ENCODE assay signal across 2 cellular contexts in genomic region chr4:42390622-42391355, GRCh38.
TF ChIP-seq lines count a peak whose summit lies in the region.

No MANE protein-coding gene starts in this region.

TF ChIP-seq in GM23338, 12 proteins besides CTCF, POLR2A, EP300 and RAD21:
- TF ChIP-seq CREB1 (CRISPR knock-in tag; IDR thresholded peaks at IDR 0.05; ENCODE audit: low read depth) (no peak), JUNB (IDR thresholded peaks at IDR 0.05; ENCODE audit: unreplicated experiment) (no peak), EZH2 (IDR thresholded peaks at IDR 0.05; ENCODE audit: low read depth, unreplicated experiment) (no peak), ZNF114 (CRISPR knock-in tag; IDR thresholded peaks at IDR 0.05) (no peak), ETS1 (IDR thresholded peaks at IDR 0.05) (no peak), POLR2AphosphoS5 (IDR thresholded peaks at IDR 0.05; ENCODE audit: low read depth) (no peak)

TF ChIP-seq in WTC11, 78 proteins besides CTCF, POLR2A, EP300 and RAD21:
- TF ChIP-seq ZNF263 (CRISPR knock-in tag; IDR thresholded peaks at IDR 0.05; ENCODE audit: low read depth) (no peak), RELA (CRISPR knock-in tag; IDR thresholded peaks at IDR 0.05; ENCODE audit: borderline replicate concordance) (no peak), RORB (CRISPR knock-in tag; IDR thresholded peaks at IDR 0.05) (no peak), MAX (CRISPR knock-in tag; IDR thresholded peaks at IDR 0.05) (no peak), ZNF219 (CRISPR knock-in tag; IDR thresholded peaks at IDR 0.05; ENCODE audit: borderline replicate concordance) (no peak), ATF1 (CRISPR knock-in tag; IDR thresholded peaks at IDR 0.05) (no peak), JUN (CRISPR knock-in tag; IDR thresholded peaks at IDR 0.05) (no peak), AR (CRISPR knock-in tag; IDR thresholded peaks at IDR 0.05) (no peak), SMAD3 (CRISPR knock-in tag; IDR thresholded peaks at IDR 0.05; ENCODE audit: borderline replicate concordance) (no peak), GRHL2 (CRISPR knock-in tag; IDR thresholded peaks at IDR 0.05; ENCODE audit: insufficient replicate concordance, severe bottlenecking) (no peak), ATF2 (CRISPR knock-in tag; IDR thresholded peaks at IDR 0.05; ENCODE audit: borderline replicate concordance, low read depth) (no peak), SMAD4 (CRISPR knock-in tag; IDR thresholded peaks at IDR 0.05) (no peak)
- TF ChIP-seq, protein P1, sequence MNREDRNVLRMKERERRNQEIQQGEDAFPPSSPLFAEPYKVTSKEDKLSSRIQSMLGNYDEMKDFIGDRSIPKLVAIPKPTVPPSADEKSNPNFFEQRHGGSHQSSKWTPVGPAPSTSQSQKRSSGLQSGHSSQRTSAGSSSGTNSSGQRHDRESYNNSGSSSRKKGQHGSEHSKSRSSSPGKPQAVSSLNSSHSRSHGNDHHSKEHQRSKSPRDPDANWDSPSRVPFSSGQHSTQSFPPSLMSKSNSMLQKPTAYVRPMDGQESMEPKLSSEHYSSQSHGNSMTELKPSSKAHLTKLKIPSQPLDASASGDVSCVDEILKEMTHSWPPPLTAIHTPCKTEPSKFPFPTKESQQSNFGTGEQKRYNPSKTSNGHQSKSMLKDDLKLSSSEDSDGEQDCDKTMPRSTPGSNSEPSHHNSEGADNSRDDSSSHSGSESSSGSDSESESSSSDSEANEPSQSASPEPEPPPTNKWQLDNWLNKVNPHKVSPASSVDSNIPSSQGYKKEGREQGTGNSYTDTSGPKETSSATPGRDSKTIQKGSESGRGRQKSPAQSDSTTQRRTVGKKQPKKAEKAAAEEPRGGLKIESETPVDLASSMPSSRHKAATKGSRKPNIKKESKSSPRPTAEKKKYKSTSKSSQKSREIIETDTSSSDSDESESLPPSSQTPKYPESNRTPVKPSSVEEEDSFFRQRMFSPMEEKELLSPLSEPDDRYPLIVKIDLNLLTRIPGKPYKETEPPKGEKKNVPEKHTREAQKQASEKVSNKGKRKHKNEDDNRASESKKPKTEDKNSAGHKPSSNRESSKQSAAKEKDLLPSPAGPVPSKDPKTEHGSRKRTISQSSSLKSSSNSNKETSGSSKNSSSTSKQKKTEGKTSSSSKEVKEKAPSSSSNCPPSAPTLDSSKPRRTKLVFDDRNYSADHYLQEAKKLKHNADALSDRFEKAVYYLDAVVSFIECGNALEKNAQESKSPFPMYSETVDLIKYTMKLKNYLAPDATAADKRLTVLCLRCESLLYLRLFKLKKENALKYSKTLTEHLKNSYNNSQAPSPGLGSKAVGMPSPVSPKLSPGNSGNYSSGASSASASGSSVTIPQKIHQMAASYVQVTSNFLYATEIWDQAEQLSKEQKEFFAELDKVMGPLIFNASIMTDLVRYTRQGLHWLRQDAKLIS (CRISPR knock-in tag; IDR thresholded peaks at IDR 0.05; ENCODE audit: borderline replicate concordance): no peak
- TF ChIP-seq, protein P2, sequence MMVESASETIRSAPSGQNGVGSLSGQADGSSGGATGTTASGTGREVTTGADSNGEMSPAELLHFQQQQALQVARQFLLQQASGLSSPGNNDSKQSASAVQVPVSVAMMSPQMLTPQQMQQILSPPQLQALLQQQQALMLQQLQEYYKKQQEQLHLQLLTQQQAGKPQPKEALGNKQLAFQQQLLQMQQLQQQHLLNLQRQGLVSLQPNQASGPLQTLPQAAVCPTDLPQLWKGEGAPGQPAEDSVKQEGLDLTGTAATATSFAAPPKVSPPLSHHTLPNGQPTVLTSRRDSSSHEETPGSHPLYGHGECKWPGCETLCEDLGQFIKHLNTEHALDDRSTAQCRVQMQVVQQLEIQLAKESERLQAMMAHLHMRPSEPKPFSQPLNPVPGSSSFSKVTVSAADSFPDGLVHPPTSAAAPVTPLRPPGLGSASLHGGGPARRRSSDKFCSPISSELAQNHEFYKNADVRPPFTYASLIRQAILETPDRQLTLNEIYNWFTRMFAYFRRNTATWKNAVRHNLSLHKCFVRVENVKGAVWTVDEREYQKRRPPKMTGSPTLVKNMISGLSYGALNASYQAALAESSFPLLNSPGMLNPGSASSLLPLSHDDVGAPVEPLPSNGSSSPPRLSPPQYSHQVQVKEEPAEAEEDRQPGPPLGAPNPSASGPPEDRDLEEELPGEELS (CRISPR knock-in tag; IDR thresholded peaks at IDR 0.05): no peak
